ENCODE assay signal across 20 cellular contexts in the genomic region with DNA sequence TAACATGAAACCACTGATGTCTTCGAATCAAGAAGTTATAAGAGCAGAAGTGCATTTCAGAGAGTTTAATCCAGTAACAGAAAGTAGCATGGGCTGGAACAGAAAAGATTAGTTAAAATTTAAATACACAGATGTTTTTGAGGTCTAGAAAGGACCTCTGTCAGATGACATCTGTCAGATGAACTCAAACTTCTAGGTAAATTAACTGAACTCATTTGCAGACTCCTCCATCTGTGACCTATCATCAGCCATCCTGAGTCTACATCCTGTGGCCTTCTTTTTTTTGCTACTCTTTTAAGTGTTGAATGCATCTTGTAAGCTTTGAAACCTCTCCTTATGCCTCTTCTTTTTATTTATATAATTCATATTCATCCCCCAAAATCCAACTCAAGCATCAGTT.
"Had no signal": no experiment of that assay in that cellular context is flagged by ENCODE, and none has a peak within 500 bp of the region (broad histone marks: within the 10 kb centered on the region; RNA-seq: fewer than 3 reads in every experiment).

No MANE protein-coding gene starts in this region.

- H3K9me3 ChIP-seq: mucosa of descending colon, right lobe of liver, testis, uterus had no signal

- H3K36me3 ChIP-seq: uterus had no signal

- FAIRE-seq: keratinocyte had no signal

- H3K27ac ChIP-seq: parathyroid adenoma, right lobe of liver, skin epidermis, testis, uterus had no signal

- H3K27ac Mint-ChIP-seq: activated CD4-positive, alpha-beta memory T cell treated with anti-CD3 and anti-CD28 coated beads, Interleukin-2, amount 10 ng/mL, durations not matched to agents 7 days and 5 days; activated CD4-positive, alpha-beta T cell treated with anti-CD3 and anti-CD28 coated beads, Interleukin-2, amount 10 ng/mL, durations not matched to agents 24 days and 14 days; activated T-cell treated with anti-CD3 and anti-CD28 coated beads, Interleukin-2, amount 50 U/mL, for 72 hours; brain; memory B cell; stimulated activated naive B cell treated with anti-CD40 and anti-IgM and Interleukin-4, amounts not matched to agents 10 μg/mL and 1 μg/mL and 100 μg/mL, for 72 hours had no signal

- H3K4me3 ChIP-seq: mucosa of descending colon, right lobe of liver, skin epidermis, testis, uterus had no signal

- H3K4me3 Mint-ChIP-seq: activated CD4-positive, alpha-beta memory T cell treated with anti-CD3 and anti-CD28 coated beads, Interleukin-2, amount 10 ng/mL, durations not matched to agents 7 days and 5 days; activated CD4-positive, alpha-beta T cell treated with anti-CD3 and anti-CD28 coated beads, Interleukin-2, amount 10 ng/mL, durations not matched to agents 24 days and 14 days; activated T-cell treated with anti-CD3 and anti-CD28 coated beads, Interleukin-2, amount 50 U/mL, for 72 hours; brain; memory B cell; nephron progenitor cell; stimulated activated naive B cell treated with anti-CD40 and anti-IgM and Interleukin-4, amounts not matched to agents 10 μg/mL and 1 μg/mL and 100 μg/mL, for 72 hours had no signal

- H3K27me3 Mint-ChIP-seq: activated CD4-positive, alpha-beta memory T cell treated with anti-CD3 and anti-CD28 coated beads, Interleukin-2, amount 10 ng/mL, durations not matched to agents 7 days and 5 days; activated CD4-positive, alpha-beta T cell treated with anti-CD3 and anti-CD28 coated beads, Interleukin-2, amount 10 ng/mL, durations not matched to agents 24 days and 14 days; brain; memory B cell; stimulated activated naive B cell treated with anti-CD40 and anti-IgM and Interleukin-4, amounts not matched to agents 10 μg/mL and 1 μg/mL and 100 μg/mL, for 72 hours had no signal

- ATAC-seq: activated T-cell treated with anti-CD3 and anti-CD28 coated beads, Interleukin-2, amount 50 U/mL, for 72 hours; left colon; mucosa of descending colon; right lobe of liver; stimulated activated naive B cell treated with anti-CD40 and anti-IgM and Interleukin-4, amounts not matched to agents 10 μg/mL and 1 μg/mL and 100 μg/mL, for 72 hours had no signal

- DNase-seq: activated CD4-positive, alpha-beta memory T cell treated with anti-CD3 and anti-CD28 coated beads, Interleukin-2, amount 10 ng/mL, durations not matched to agents 7 days and 5 days; activated CD4-positive, alpha-beta T cell treated with anti-CD3 and anti-CD28 coated beads, Interleukin-2, amount 10 ng/mL, durations not matched to agents 24 days and 14 days; activated gamma-delta T cell; activated naive CD4-positive, alpha-beta T cell treated with anti-CD3 and anti-CD28 coated beads, Interleukin-2, amount 50 U/mL, for 16 hours; activated T-cell treated with anti-CD3 and anti-CD28 coated beads, Interleukin-2, amount 50 U/mL, for 72 hours; aorta; left colon; mucosa of descending colon; nephron progenitor cell; right lobe of liver; stimulated activated CD4-positive, alpha-beta T cell treated with anti-CD3 and anti-CD28 coated beads, Interleukin-2, amount 100 ng/mL, for 24 hours; stimulated activated naive B cell treated with anti-CD40 and anti-IgM and Interleukin-4, amounts not matched to agents 10 μg/mL and 1 μg/mL and 100 μg/mL, for 72 hours; testis; trophoblast cell; uterus had no signal

- H3K4me1 ChIP-seq: parathyroid adenoma, right lobe of liver, testis had no signal

- H3K27me3 ChIP-seq: right lobe of liver, testis, uterus had no signal

- H3K4me1 Mint-ChIP-seq: activated CD4-positive, alpha-beta memory T cell treated with anti-CD3 and anti-CD28 coated beads, Interleukin-2, amount 10 ng/mL, durations not matched to agents 7 days and 5 days; activated CD4-positive, alpha-beta T cell treated with anti-CD3 and anti-CD28 coated beads, Interleukin-2, amount 10 ng/mL, durations not matched to agents 24 days and 14 days; memory B cell; nephron progenitor cell; stimulated activated naive B cell treated with anti-CD40 and anti-IgM and Interleukin-4, amounts not matched to agents 10 μg/mL and 1 μg/mL and 100 μg/mL, for 72 hours had no signal
